ENCODE assay signal across 7 cellular contexts in genomic region chr13:76897171-76897570, GRCh38. TPM values are rescaled to one million over a fixed set of nuclear protein-coding genes. Genes with fewer than 3 reads are reported as not detected.
"Had no signal": no experiment of that assay in that cellular context is flagged by ENCODE, and none has a peak within 500 bp of the region (broad histone marks: within the 10 kb centered on the region; RNA-seq: fewer than 3 reads in every experiment).

No MANE protein-coding gene starts in this region.

RNA-seq across cellular contexts. Expression of gene ACOD1, which starts 51.1 kb away (rescaled TPM):
- total RNA-seq: K562; MCF 10A; NCI-H460; Right ventricle myocardium superior; SJSA1; T-helper 1 cell treated with Interleukin-12 subunit alpha and Interleukin-12 subunit beta and Interleukin-4 antibody, amounts not matched to agents 30 ng/mL and 1 ng/mL, for 36 hours had no signal
- polyA plus RNA-seq: IgD-negative memory B cell, K562 had no signal
